1 cellular context compared by ENCODE assay signal in genomic region chr5:65190328-65191053, GRCh38.
TF ChIP-seq lines count a peak whose summit lies in the region.

No MANE protein-coding gene starts in this region.

TF ChIP-seq in GM12878, 131 proteins besides CTCF, POLR2A, EP300 and RAD21 (continues in another document):
- TF ChIP-seq RFX5 (IDR thresholded peaks at IDR 0.05; ENCODE audit: low read depth, low read length) = no peak
- TF ChIP-seq REST (IDR thresholded peaks at IDR 0.05; ENCODE audit: low read depth, low read length) = no peak
- no peak for TF ChIP-seq POU2F2 (IDR thresholded peaks at IDR 0.05; ENCODE audit: borderline replicate concordance, low read depth, low read length)
- no peak for TF ChIP-seq CUX1 (IDR thresholded peaks at IDR 0.05; ENCODE audit: insufficient replicate concordance, low read depth, low read length)
- no peak for TF ChIP-seq BMI1 (IDR thresholded peaks at IDR 0.05; ENCODE audit: borderline replicate concordance)
- TF ChIP-seq RCOR1 (conservative IDR thresholded peaks at IDR 0.05; ENCODE audit: low read depth, low read length) = no peak
- TF ChIP-seq ZNF622 (IDR thresholded peaks at IDR 0.05) = no peak
- TF ChIP-seq RAD51 (IDR thresholded peaks at IDR 0.05) = no peak
- peak; percentile 71 for TF ChIP-seq BCL3 (IDR thresholded peaks at IDR 0.05; ENCODE audit: borderline replicate concordance, insufficient read depth, low read depth, low read length, poor library complexity, severe bottlenecking)
- TF ChIP-seq YBX1 (IDR thresholded peaks at IDR 0.05) = no peak
- no peak for TF ChIP-seq RB1 (IDR thresholded peaks at IDR 0.05; ENCODE audit: borderline replicate concordance)
- no peak for TF ChIP-seq NFYA (IDR thresholded peaks at IDR 0.05; ENCODE audit: borderline replicate concordance, low read depth, low read length)
- TF ChIP-seq FOXK2 (IDR thresholded peaks at IDR 0.05) = no peak
- TF ChIP-seq CREM (IDR thresholded peaks at IDR 0.05; ENCODE audit: low read depth) = peak; percentile 85
- no peak for TF ChIP-seq ZZZ3 (IDR thresholded peaks at IDR 0.05; ENCODE audit: control insufficient read depth, insufficient read length, low read depth)
- TF ChIP-seq EED (IDR thresholded peaks at IDR 0.05; ENCODE audit: low read depth) = peak; percentile 87
- 0 out of 2 replicates have a peak, but pooled peaks have one; percentile 32 for TF ChIP-seq DPF2 (IDR thresholded peaks at IDR 0.05)
- no peak for TF ChIP-seq ESRRA (IDR thresholded peaks at IDR 0.05; ENCODE audit: low read length)
- peak; percentile 52; the same call in 1 of the 2 replicates for TF ChIP-seq IRF4 (IDR thresholded peaks at IDR 0.05; ENCODE audit: low read depth, low read length)
- peak; percentile 80 for TF ChIP-seq NR2F1 (conservative IDR thresholded peaks at IDR 0.05)
- no peak for TF ChIP-seq NFXL1 (IDR thresholded peaks at IDR 0.05; ENCODE audit: borderline replicate concordance)
- TF ChIP-seq YY1 (IDR thresholded peaks at IDR 0.05; ENCODE audit: low read depth, low read length) = no peak
- no peak for TF ChIP-seq SUPT20H (IDR thresholded peaks at IDR 0.05; ENCODE audit: borderline replicate concordance, control insufficient read depth, low read depth, low read length)
- no peak for TF ChIP-seq KLF5 (IDR thresholded peaks at IDR 0.05; ENCODE audit: partially characterized antibody)
- TF ChIP-seq SIX5 (IDR thresholded peaks at IDR 0.05; ENCODE audit: low read depth, low read length, severe bottlenecking) = no peak
- TF ChIP-seq ZBTB11 (CRISPR knock-in tag; IDR thresholded peaks at IDR 0.05) = no peak
- TF ChIP-seq E2F8 (IDR thresholded peaks at IDR 0.05; ENCODE audit: low read depth, partially characterized antibody) = no peak
- TF ChIP-seq RUNX3 (IDR thresholded peaks at IDR 0.05; ENCODE audit: low read length) = peak; percentile 90
- peak; percentile 86 for TF ChIP-seq CREB1 (IDR thresholded peaks at IDR 0.05; ENCODE audit: low read depth)
- TF ChIP-seq BHLHE40 (IDR thresholded peaks at IDR 0.05; ENCODE audit: borderline replicate concordance in 1 of 2, low read depth in 2 of 2, low read length in 1 of 2) = no peak
- no peak for TF ChIP-seq KDM1A (IDR thresholded peaks at IDR 0.05; ENCODE audit: borderline replicate concordance)
- TF ChIP-seq ATF2 (IDR thresholded peaks at IDR 0.05; ENCODE audit: low read length) = peak; percentile 87
- peak; percentile 49; the same call in 1 of the 2 replicates for TF ChIP-seq MEF2A (IDR thresholded peaks at IDR 0.05; ENCODE audit: insufficient read depth, low read depth, low read length)
- TF ChIP-seq NBN (IDR thresholded peaks at IDR 0.05) = no peak
- no peak for TF ChIP-seq ZNF24 (IDR thresholded peaks at IDR 0.05)
- no peak for TF ChIP-seq SMAD1 (IDR thresholded peaks at IDR 0.05; ENCODE audit: low read depth, partially characterized antibody)
- TF ChIP-seq SPI1 (IDR thresholded peaks at IDR 0.05; ENCODE audit: borderline replicate concordance, insufficient read depth, low read depth, low read length) = no peak
- 0 out of 2 replicates have a peak, but pooled peaks have one; percentile 43 for TF ChIP-seq PML (IDR thresholded peaks at IDR 0.05; ENCODE audit: low read length)
- peak; percentile 96 for TF ChIP-seq NFIC (IDR thresholded peaks at IDR 0.05; ENCODE audit: low read depth, low read length)
- no peak for TF ChIP-seq RELB (IDR thresholded peaks at IDR 0.05; ENCODE audit: low read depth)
